In genomic region chr17:50637829-50638571, GRCh38 we compare ENCODE assay signal across 16 cellular contexts. TPM values are rescaled to one million over a fixed set of nuclear protein-coding genes. Genes with fewer than 3 reads are reported as not detected.
DNase-seq lines count a peak whose midpoint lies in the region; ATAC-seq and TF ChIP-seq lines count a peak whose summit lies in the region.
"Had no signal": no experiment of that assay in that cellular context is flagged by ENCODE, and none has a peak within 500 bp of the region (broad histone marks: within the 10 kb centered on the region; RNA-seq: fewer than 3 reads in every experiment).

No MANE protein-coding gene starts in this region.

- WGBS in smooth muscle cell (ENCODE audit: low lambda C conversion rate) = 89% methylated on average over 7 of the region's 7 CpGs

- H2AFZ ChIP-seq in smooth muscle cell (ENCODE audit: low read depth) = no peak overlapping the region

- DNase-seq in HT-29 (ENCODE audit: low spot score) = peak; percentile 43
- peak; percentile 64 for DNase-seq in kidney tubule cell (ENCODE audit: low spot score)
- no peak for DNase-seq in smooth muscle cell (lab: John Stamatoyannopoulos, UW; ENCODE audit: unreplicated experiment)
- DNase-seq in T-helper 2 cell treated with Interferon-gamma antibody and Interleukin-4, amounts not matched to agents 5 μg/mL and 100 μg/mL, for 36 hours (ENCODE audit: low spot score) = no peak
- no peak for DNase-seq in NCI-H1930 (lab: John Stamatoyannopoulos, UW)
- DNase-seq: activated CD4-positive, CD25-positive, alpha-beta regulatory T cell treated with anti-CD3 and anti-CD28 coated beads, Interleukin-2, amount 50 U/mL, for 72 hours; activated T-cell treated with anti-CD3 and anti-CD28 coated beads, Interleukin-2, amount 50 U/mL, for 4 hours; effector CD4-positive, alpha-beta T cell; naive B cell; NCI-H2081; T-cell had no signal

- peak overlapping the region; percentile 16 for H3K9ac ChIP-seq in smooth muscle cell (ENCODE audit: low read depth)

- peaks cover 37% of the 10 kb centered on the region for H3K27me3 ChIP-seq in smooth muscle cell (ENCODE audit: low read depth)

- TF ChIP-seq CTCF in VCaP (conservative IDR thresholded peaks at IDR 0.05) (no peak), smooth muscle cell (IDR thresholded peaks at IDR 0.05; ENCODE audit: borderline replicate concordance, insufficient read depth, poor library complexity, severe bottlenecking) (no peak)

- no peaks in the 10 kb centered on the region for H3K79me2 ChIP-seq in smooth muscle cell (ENCODE audit: low read depth)

- H3K9me3 ChIP-seq in smooth muscle cell (replicated peaks; ENCODE audit: low read depth) = no peaks in the 10 kb centered on the region
- H3K9me3 ChIP-seq: right atrium auricular region had no signal

- no peaks in the 10 kb centered on the region for H4K20me1 ChIP-seq in smooth muscle cell (ENCODE audit: low read depth)

- peak overlapping the region; percentile 14 for H3K4me2 ChIP-seq in smooth muscle cell

- no peaks in the 10 kb centered on the region for H3K4me1 Mint-ChIP-seq in T-helper 2 cell treated with Interferon-gamma antibody and Interleukin-4, amounts not matched to agents 5 μg/mL and 100 μg/mL, for 36 hours (ENCODE audit: low read depth)

- no peak overlapping the region for H3K4me3 ChIP-seq in smooth muscle cell
- H3K4me3 ChIP-seq: right atrium auricular region had no signal

- peaks cover 54% of the 10 kb centered on the region for H3K27me3 Mint-ChIP-seq in T-helper 2 cell treated with Interferon-gamma antibody and Interleukin-4, amounts not matched to agents 5 μg/mL and 100 μg/mL, for 36 hours (ENCODE audit: low read depth)

- H3K9me3 Mint-ChIP-seq in T-helper 2 cell treated with Interferon-gamma antibody and Interleukin-4, amounts not matched to agents 5 μg/mL and 100 μg/mL, for 36 hours = no peaks in the 10 kb centered on the region
- H3K9me3 Mint-ChIP-seq: activated T-cell treated with anti-CD3 and anti-CD28 coated beads, Interleukin-2, amount 50 U/mL, for 4 hours; stimulated activated naive CD8-positive, alpha-beta T cell treated with anti-CD3 and anti-CD28 coated beads, Interleukin-15, Interleukin-2, amounts not matched to agents 100 ng/mL and 50 ng/mL, for 24 hours; T-cell had no signal

- H3K4me3 Mint-ChIP-seq in T-helper 2 cell treated with Interferon-gamma antibody and Interleukin-4, amounts not matched to agents 5 μg/mL and 100 μg/mL, for 36 hours = no peak overlapping the region
- H3K4me3 Mint-ChIP-seq: activated T-cell treated with anti-CD3 and anti-CD28 coated beads, Interleukin-2, amount 50 U/mL, for 4 hours; naive B cell; stimulated activated naive CD8-positive, alpha-beta T cell treated with anti-CD3 and anti-CD28 coated beads, Interleukin-15, Interleukin-2, amounts not matched to agents 100 ng/mL and 50 ng/mL, for 24 hours; T-cell had no signal

- H3K27ac ChIP-seq in VCaP (peak overlapping the region; percentile 86), smooth muscle cell (ENCODE audit: low read depth) (peak overlapping the region; percentile 92)

- H3K36me3 ChIP-seq in smooth muscle cell (ENCODE audit: low read depth) = no peaks in the 10 kb centered on the region
- H3K36me3 ChIP-seq: right atrium auricular region had no signal

- H3K36me3 Mint-ChIP-seq in T-helper 2 cell treated with Interferon-gamma antibody and Interleukin-4, amounts not matched to agents 5 μg/mL and 100 μg/mL, for 36 hours (ENCODE audit: low read depth) = no peaks in the 10 kb centered on the region
- H3K36me3 Mint-ChIP-seq: naive B cell, T-cell had no signal

- no peak overlapping the region for H3K27ac Mint-ChIP-seq in T-helper 2 cell treated with Interferon-gamma antibody and Interleukin-4, amounts not matched to agents 5 μg/mL and 100 μg/mL, for 36 hours
- H3K27ac Mint-ChIP-seq: naive B cell; stimulated activated naive CD8-positive, alpha-beta T cell treated with anti-CD3 and anti-CD28 coated beads, Interleukin-15, Interleukin-2, amounts not matched to agents 100 ng/mL and 50 ng/mL, for 24 hours; T-cell had no signal

- peaks cover 23% of the 10 kb centered on the region for H3K4me1 ChIP-seq in smooth muscle cell (ENCODE audit: low read depth)

- no peak for ATAC-seq in GM18907 (IDR thresholded peaks at IDR 0.05; ENCODE audit: unreplicated experiment)
- ATAC-seq: activated T-cell treated with anti-CD3 and anti-CD28 coated beads, Interleukin-2, amount 50 U/mL, for 4 hours; T-cell had no signal

- H3F3A ChIP-seq in smooth muscle cell (ENCODE audit: low read depth) = peaks cover 29% of the 10 kb centered on the region

RNA-seq across cellular contexts. Expression of gene ABCC3, which starts 3.3 kb away (rescaled TPM):
- 286 and 313 TPM in 2 replicates for total RNA-seq in HT-29 (2014; rRNA removed; shearing (Covaris generic))
- total RNA-seq in smooth muscle cell = 1.3 and 4.3 TPM in 2 replicates
- 1.3 and 6.3 TPM in 2 replicates for polyA plus RNA-seq in smooth muscle cell
- total RNA-seq: frontal cortex had no signal

Comparison
In these comparisons a context has a peak if more than half of its experiments do, and no peak if none do; other contexts are left out.
1. DNase-seq: peak in HT-29 (single experiment) and kidney tubule cell (single experiment); none in smooth muscle cell (single experiment), T-helper 2 cell treated with Interferon-gamma antibody and Interleukin-4, amounts not matched to agents 5 μg/mL and 100 μg/mL, for 36 hours (single experiment) and NCI-H1930 (0 of 2).
2. RNA of gene ABCC3, which starts 3.3 kb away (total RNA-seq): 286 to 313 TPM in HT-29; 1.3 to 4.3 TPM in smooth muscle cell; every median in the first group is over 10 times any median in the second.